ENCODE assay signal across 36 cellular contexts in genomic region chr2:208375452-208376068, GRCh38. TPM values are rescaled to one million over a fixed set of nuclear protein-coding genes. Genes with fewer than 3 reads are reported as not detected.
"Had no signal": no experiment of that assay in that cellular context is flagged by ENCODE, and none has a peak within 500 bp of the region (broad histone marks: within the 10 kb centered on the region; RNA-seq: fewer than 3 reads in every experiment).

No MANE protein-coding gene starts in this region.

- ATAC-seq: activated CD4-positive, alpha-beta T cell treated with anti-CD3 and anti-CD28 coated beads for 36 hours; activated CD4-positive, CD25-positive, alpha-beta regulatory T cell treated with anti-CD3 and anti-CD28 coated beads, Interleukin-2, amount 50 U/mL, for 24 hours; activated CD8-positive, alpha-beta memory T cell treated with anti-CD3 and anti-CD28 coated beads, Interleukin-2, amount 10 ng/mL, durations not matched to agents 7 days and 5 days; activated naive CD8-positive, alpha-beta T cell treated with anti-CD3 and anti-CD28 coated beads, Interleukin-2, amount 50 U/mL, for 24 hours; Right ventricle myocardium inferior had no signal

- H2AFZ ChIP-seq: PC-9 had no signal

- FAIRE-seq: bronchial epithelial cell, RCC 7860 had no signal

- DNase-seq: activated CD4-positive, alpha-beta memory T cell treated with anti-CD3 and anti-CD28 coated beads, Interleukin-2, amount 10 ng/mL, durations not matched to agents 7 days and 5 days; activated CD4-positive, alpha-beta T cell treated with anti-CD3 and anti-CD28 coated beads for 36 hours; activated CD8-positive, alpha-beta memory T cell treated with anti-CD3 and anti-CD28 coated beads for 24 hours; activated CD8-positive, alpha-beta memory T cell treated with anti-CD3 and anti-CD28 coated beads, Interleukin-2, amount 10 ng/mL, durations not matched to agents 7 days and 5 days; activated CD8-positive, alpha-beta memory T cell treated with anti-CD3 and anti-CD28 coated beads, Interleukin-2, amount 50 U/mL, for 48 hours; activated effector memory CD4-positive, alpha-beta T cell treated with Interleukin-2 at 50 U/mL for 16 hours; activated naive CD4-positive, alpha-beta T cell treated with anti-CD3 and anti-CD28 coated beads, Interleukin-2, amount 10 ng/mL, durations not matched to agents 7 days and 5 days; activated naive CD8-positive, alpha-beta T cell treated with anti-CD3 and anti-CD28 coated beads, Interleukin-2, amount 50 U/mL, for 24 hours; activated T-cell treated with anti-CD3 and anti-CD28 coated beads, Interleukin-2, amount 50 U/mL, for 48 hours; anterior cingulate cortex; caudate nucleus; cerebellar nuclear complex; NCI-H1092 treated with DMSO at 0.1 percent for 48 hours; NCI-H1417; NCI-H146; NCI-H187; NCI-H2029 treated with DMSO at 0.1 percent for 48 hours; NCI-H2107; NCI-H2171; NCI-H510A; NCI-H526; NCI-H748 treated with DMSO at 0.1 percent for 48 hours; NK-92 treated with Interleukin-12 subunit alpha and Interleukin-12 subunit beta, amount 100 ng/mL, for 24 hours; PC-9; SIG-M5; SW 1271; T-helper 1 cell; T-helper 2 cell; T-helper 9 cell had no signal

- H3K4me2 ChIP-seq: PC-9 had no signal

- H3K4me3 ChIP-seq: PC-9 had no signal

- H3K27ac ChIP-seq: PC-9, RWPE1 had no signal

RNA-seq across cellular contexts. Expression of gene PTH2R, which starts 31.0 kb away (rescaled TPM):
- total RNA-seq: LHCN-M2, M059J, PC-9, Right ventricle myocardium inferior had no signal
